Comparison of ENCODE assay signal across 9 cellular contexts in the genomic region with DNA sequence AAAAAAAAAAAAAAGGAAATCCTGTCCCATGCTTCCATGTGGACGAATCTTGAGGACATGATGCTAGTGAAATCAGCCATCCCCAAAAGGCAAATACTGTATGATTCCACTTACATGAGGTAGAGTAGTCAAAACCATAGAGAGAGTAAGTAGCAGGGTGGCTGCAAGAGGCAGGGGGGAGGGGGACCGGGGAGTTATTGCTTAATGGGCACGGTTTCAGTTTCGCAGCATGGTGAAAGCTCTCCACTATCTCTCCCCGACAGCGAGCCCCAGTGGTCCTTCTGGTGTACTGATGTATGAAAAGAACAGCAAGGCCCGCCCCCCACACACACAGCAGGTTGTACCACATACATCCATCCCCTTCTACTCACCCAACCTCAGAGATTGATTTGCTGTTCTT. TPM values are rescaled to one million over a fixed set of nuclear protein-coding genes. Genes with fewer than 3 reads are reported as not detected.
DNase-seq lines count a peak whose midpoint lies in the region; ATAC-seq and TF ChIP-seq lines count a peak whose summit lies in the region.
"Had no signal": no experiment of that assay in that cellular context is flagged by ENCODE, and none has a peak within 500 bp of the region (broad histone marks: within the 10 kb centered on the region; RNA-seq: fewer than 3 reads in every experiment).

No MANE protein-coding gene starts in this region.

- H3K4me3 Mint-ChIP-seq in CD14-positive monocyte: peak overlapping the region in 1 of 2 donors; percentile 21
- H3K4me3 Mint-ChIP-seq in activated naive CD4-positive, alpha-beta T cell treated with anti-CD3 and anti-CD28 coated beads for 36 hours: no peak overlapping the region
- H3K4me3 Mint-ChIP-seq: nephron had no signal

- H3K36me3 Mint-ChIP-seq in CD14-positive monocyte: peaks cover 28 to 36% of the 10 kb centered on the region in 2 donors
- H3K36me3 Mint-ChIP-seq in activated naive CD4-positive, alpha-beta T cell treated with anti-CD3 and anti-CD28 coated beads for 36 hours (ENCODE audit: low read depth): peaks cover 13% of the 10 kb centered on the region

- DNase-seq in CD14-positive monocyte (ENCODE audit: low spot score) (peak; percentile 91), RPMI7951 (ENCODE audit: low read depth) (peak; percentile 18), islet precursor cell (peak; percentile 44), iPS-NIHi11 (ENCODE audit: low spot score) (no peak)
- DNase-seq in activated naive CD4-positive, alpha-beta T cell treated with anti-CD3 and anti-CD28 coated beads for 36 hours: peak; percentile 65
- peak; percentile 34 for DNase-seq in stimulated activated CD8-positive, alpha-beta memory T cell treated with anti-CD3 and anti-CD28 coated beads, Interleukin-15, amount 100 ng/mL, for 1 hour (ENCODE audit: low read depth)

- intact Hi-C loops in CD14-positive monocyte (cut with micrococcal nuclease): loop anchor here in 1 of 2 donors (5.0 kb wide), 1 partner anchor 163 kb away; a partner anchor contains a TSS
- intact Hi-C loops in activated naive CD4-positive, alpha-beta T cell treated with anti-CD3 and anti-CD28 coated beads for 36 hours (cut with micrococcal nuclease): no loop called here

- CTCF ChIA-PET in activated naive CD4-positive, alpha-beta T cell treated with anti-CD3 and anti-CD28 coated beads for 36 hours (lab: Charles Lee): interaction anchor here (0.6 kb wide), 1 partner anchor 118 kb away, joined by 3 read pairs; no protein-coding TSS in a partner anchor

- H3K27ac Mint-ChIP-seq in CD14-positive monocyte: peak overlapping the region; percentile 17 to 85 (median 71)
- H3K27ac Mint-ChIP-seq in activated naive CD4-positive, alpha-beta T cell treated with anti-CD3 and anti-CD28 coated beads for 36 hours: no peak overlapping the region
- H3K27ac Mint-ChIP-seq: nephron had no signal

- peaks cover 6% of the 10 kb centered on the region for H3K4me1 Mint-ChIP-seq in CD14-positive monocyte
- H3K4me1 Mint-ChIP-seq in activated naive CD4-positive, alpha-beta T cell treated with anti-CD3 and anti-CD28 coated beads for 36 hours (ENCODE audit: low read depth): peaks cover 3% of the 10 kb centered on the region
- H3K4me1 Mint-ChIP-seq: nephron had no signal

- no peaks in the 10 kb centered on the region for H3K9me3 Mint-ChIP-seq in CD14-positive monocyte
- H3K9me3 Mint-ChIP-seq in activated naive CD4-positive, alpha-beta T cell treated with anti-CD3 and anti-CD28 coated beads for 36 hours: no peaks in the 10 kb centered on the region
- H3K9me3 Mint-ChIP-seq: nephron had no signal

- ATAC-seq in GM19397 (IDR thresholded peaks at IDR 0.05; ENCODE audit: unreplicated experiment) (peak; percentile 96), HG03442 (IDR thresholded peaks at IDR 0.05; ENCODE audit: unreplicated experiment) (peak; percentile 97)

- no peaks in the 10 kb centered on the region for H3K27me3 Mint-ChIP-seq in CD14-positive monocyte (ENCODE audit: low read depth in 3 of 3)
- H3K27me3 Mint-ChIP-seq in activated naive CD4-positive, alpha-beta T cell treated with anti-CD3 and anti-CD28 coated beads for 36 hours (ENCODE audit: low read depth): no peaks in the 10 kb centered on the region

- TF ChIP-seq CTCF in CD14-positive monocyte (IDR thresholded peaks at IDR 0.05): peak; percentile 76

RNA-seq across cellular contexts. Expression of a gene that starts 32.8 kb away (rescaled TPM):
- polyA plus RNA-seq in CD14-positive monocyte: 1 to 10 TPM; 2.8 to 4.6 TPM
- 9.1 and 12.3 TPM in 2 replicates for total RNA-seq in RPMI7951 (2014; rRNA removed; shearing (Covaris generic))
- total RNA-seq in activated naive CD4-positive, alpha-beta T cell treated with anti-CD3 and anti-CD28 coated beads for 36 hours: 1 to 10 TPM; 9.2 to 9.8 TPM

RNA-seq across cellular contexts. Expression of a gene that starts 58.9 kb away (rescaled TPM):
- 10 to 100 TPM; 10.7 to 18.1 TPM for polyA plus RNA-seq in CD14-positive monocyte
- 98.3 and 113 TPM in 2 replicates for total RNA-seq in RPMI7951 (2014; rRNA removed; shearing (Covaris generic))
- 10 to 100 TPM; 83.0 to 83.8 TPM for total RNA-seq in activated naive CD4-positive, alpha-beta T cell treated with anti-CD3 and anti-CD28 coated beads for 36 hours
